12 cellular contexts compared by ENCODE assay signal in genomic region chr6:170111141-170111664, GRCh38.
DNase-seq lines count a peak whose midpoint lies in the region; ATAC-seq and TF ChIP-seq lines count a peak whose summit lies in the region.
"Had no signal": no experiment of that assay in that cellular context is flagged by ENCODE, and none has a peak within 500 bp of the region (broad histone marks: within the 10 kb centered on the region; RNA-seq: fewer than 3 reads in every experiment).

No MANE protein-coding gene starts in this region.

- peaks cover 16 to 31% of the 10 kb centered on the region in 2 donors for H3K27me3 Mint-ChIP-seq in natural killer cell treated with Interleukin-12 subunit alpha and Interleukin-12 subunit beta and Interleukin-15 and Interleukin-18, amount 100 ng/mL, for 72 hours
- H3K27me3 Mint-ChIP-seq in natural killer cell (ENCODE audit: low read depth in 2 of 2): peaks cover 16 to 20% of the 10 kb centered on the region in 2 donors

- H3K4me3 Mint-ChIP-seq in natural killer cell treated with Interleukin-12 subunit alpha and Interleukin-12 subunit beta and Interleukin-15 and Interleukin-18, amount 100 ng/mL, for 72 hours: no peak overlapping the region
- H3K4me3 Mint-ChIP-seq in natural killer cell: no peak overlapping the region
- H3K4me3 Mint-ChIP-seq: CD8-positive, alpha-beta T cell had no signal

- H3K27ac Mint-ChIP-seq in natural killer cell treated with Interleukin-12 subunit alpha and Interleukin-12 subunit beta and Interleukin-15 and Interleukin-18, amount 100 ng/mL, for 72 hours: no peak overlapping the region
- H3K27ac Mint-ChIP-seq in natural killer cell: no peak overlapping the region
- H3K27ac Mint-ChIP-seq: CD8-positive, alpha-beta T cell had no signal

- ATAC-seq in natural killer cell treated with Interleukin-12 subunit alpha and Interleukin-12 subunit beta and Interleukin-15 and Interleukin-18, amount 100 ng/mL, for 72 hours: no peak
- no peak for ATAC-seq in natural killer cell
- no peak for ATAC-seq in left lobe of liver
- no peak for ATAC-seq in sciatic nerve
- ATAC-seq in HG02973 (IDR thresholded peaks at IDR 0.05; ENCODE audit: unreplicated experiment): no peak
- no peak for ATAC-seq in HG02623 (IDR thresholded peaks at IDR 0.05; ENCODE audit: unreplicated experiment)
- ATAC-seq: A549; CD8-positive, alpha-beta T cell had no signal

- H3K36me3 Mint-ChIP-seq in natural killer cell treated with Interleukin-12 subunit alpha and Interleukin-12 subunit beta and Interleukin-15 and Interleukin-18, amount 100 ng/mL, for 72 hours: peaks cover 2% of the 10 kb centered on the region
- H3K36me3 Mint-ChIP-seq in natural killer cell: no peaks in the 10 kb centered on the region
- H3K36me3 Mint-ChIP-seq: CD8-positive, alpha-beta T cell had no signal

- no peaks in the 10 kb centered on the region for H3K9me3 Mint-ChIP-seq in natural killer cell treated with Interleukin-12 subunit alpha and Interleukin-12 subunit beta and Interleukin-15 and Interleukin-18, amount 100 ng/mL, for 72 hours
- H3K9me3 Mint-ChIP-seq in natural killer cell: no peaks in the 10 kb centered on the region
- H3K9me3 Mint-ChIP-seq: CD8-positive, alpha-beta T cell had no signal

- peaks cover 16 to 17% of the 10 kb centered on the region in 2 donors for H3K4me1 Mint-ChIP-seq in natural killer cell treated with Interleukin-12 subunit alpha and Interleukin-12 subunit beta and Interleukin-15 and Interleukin-18, amount 100 ng/mL, for 72 hours (ENCODE audit: low read depth in 2 of 2)
- peaks cover 16 to 22% of the 10 kb centered on the region in 2 donors for H3K4me1 Mint-ChIP-seq in natural killer cell

- no peak for TF ChIP-seq CTCF in natural killer cell (IDR thresholded peaks at IDR 0.05)

- intact Hi-C loops in natural killer cell (cut with micrococcal nuclease) (no loop called here), sciatic nerve (cut with DNase I) (no loop called here)

- DNase-seq in natural killer cell treated with Interleukin-12 subunit alpha and Interleukin-12 subunit beta and Interleukin-15 and Interleukin-18, amount 100 ng/mL, for 72 hours (ENCODE audit: low spot score): peak; percentile 20
- no peak for DNase-seq in natural killer cell
- DNase-seq in left lobe of liver (ENCODE audit: low spot score): peak; percentile 33
- peak; percentile 36 for DNase-seq in sciatic nerve (ENCODE audit: low spot score)
- DNase-seq in HuH-7.5 (ENCODE audit: low spot score): no peak
- DNase-seq: BE2C, DND-41, GF-D8 had no signal

Comparison
In these comparisons a context has a peak if more than half of its experiments do, and no peak if none do; other contexts are left out.
1. DNase-seq: peak in natural killer cell treated with Interleukin-12 subunit alpha and Interleukin-12 subunit beta and Interleukin-15 and Interleukin-18, amount 100 ng/mL, for 72 hours (single experiment), left lobe of liver (single experiment) and sciatic nerve (single experiment); none in natural killer cell (single experiment) and HuH-7.5 (single experiment).